25 cellular contexts compared by ENCODE assay signal in genomic region chr3:54557538-54558419, GRCh38.
DNase-seq lines count a peak whose midpoint lies in the region; ATAC-seq, FAIRE-seq and TF ChIP-seq lines count a peak whose summit lies in the region.
"Had no signal": no experiment of that assay in that cellular context is flagged by ENCODE, and none has a peak within 500 bp of the region (broad histone marks: within the 10 kb centered on the region; RNA-seq: fewer than 3 reads in every experiment).

No MANE protein-coding gene starts in this region.

- peak overlapping the region in 2 of 3 experiments; percentile 8 to 25 for H3K4me3 ChIP-seq in keratinocyte (ENCODE audit: control insufficient read depth in 2 of 3, extremely low read depth in 1 of 3, insufficient read depth in 2 of 3, low read depth in 1 of 3, low read length in 3 of 3)
- H3K4me3 ChIP-seq in mucosa of descending colon, result no peak overlapping the region
- H3K4me3 ChIP-seq: hepatocyte, pancreas had no signal

- peak; percentile 81 for FAIRE-seq in keratinocyte (lab: Jason Lieb, UNC)
- FAIRE-seq: GM18507, pancreas had no signal

- POLR2A ChIA-PET in WTC11 (lab: Charles Lee), result no interaction called here

- no peaks in the 10 kb centered on the region for H3K79me2 ChIP-seq in keratinocyte (ENCODE audit: control insufficient read depth, insufficient read depth, low read length)
- H3K79me2 ChIP-seq: hepatocyte had no signal

- H3K36me3 ChIP-seq in keratinocyte (ENCODE audit: control insufficient read depth in 2 of 2, extremely low read depth in 1 of 2, insufficient read depth in 2 of 2, low read length in 2 of 2) (no peaks in the 10 kb centered on the region), mucosa of descending colon (ENCODE audit: low read depth) (no peaks in the 10 kb centered on the region)
- H3K36me3 ChIP-seq: pancreas had no signal

- H2AFZ ChIP-seq in keratinocyte (ENCODE audit: control insufficient read depth, low read length), result peak overlapping the region; percentile 49
- H2AFZ ChIP-seq: hepatocyte had no signal

- no peaks in the 10 kb centered on the region for H4K20me1 ChIP-seq in keratinocyte (ENCODE audit: control insufficient read depth, extremely low read depth, insufficient read depth, low read length)

- peak; percentile 57 for ATAC-seq in WTC11
- ATAC-seq in mucosa of descending colon, result no peak
- ATAC-seq in HG02763 (IDR thresholded peaks at IDR 0.05; ENCODE audit: unreplicated experiment), result no peak
- no peak for ATAC-seq in HG03342 (IDR thresholded peaks at IDR 0.05; ENCODE audit: unreplicated experiment)
- ATAC-seq: naive thymus-derived CD4-positive, alpha-beta T cell; pancreas had no signal

- no peak overlapping the region for H3K9ac ChIP-seq in keratinocyte (ENCODE audit: control insufficient read depth, extremely low read depth, insufficient read depth, low read length)

- peaks cover 20% of the 10 kb centered on the region for H3K4me1 Mint-ChIP-seq in WTC11
- H3K4me1 Mint-ChIP-seq: CD8-positive, alpha-beta memory T cell; central memory CD8-positive, alpha-beta T cell had no signal

- peaks cover 9% of the 10 kb centered on the region for H3K4me1 ChIP-seq in keratinocyte (ENCODE audit: control insufficient read depth, extremely low read depth, insufficient read depth, low read length)
- peaks cover 3% of the 10 kb centered on the region for H3K4me1 ChIP-seq in mucosa of descending colon (ENCODE audit: low read depth)
- H3K4me1 ChIP-seq: pancreas had no signal

- CTCF ChIA-PET in WTC11 (lab: Charles Lee), result no interaction called here

- DNase-seq in DMS153 treated with DMSO at 0.1 percent for 48 hours (lab: John Stamatoyannopoulos, UW; ENCODE audit: unreplicated experiment) (peak; percentile 20), NCI-H2029 (lab: John Stamatoyannopoulos, UW) (peak; percentile 72), WTC11 (ENCODE audit: low spot score) (no peak), keratinocyte (ENCODE audit: low read depth, low spot score) (peak; percentile 66), mucosa of descending colon (no peak)
- no peak for DNase-seq in activated effector memory CD4-positive, alpha-beta T cell treated with anti-CD3 and anti-CD28 coated beads, Interleukin-2, amount 50 U/mL, for 16 hours
- DNase-seq: activated CD4-positive, alpha-beta T cell treated with anti-CD3 and anti-CD28 coated beads, Interleukin-2, amount 50 U/mL, for 1 hour; activated CD8-positive, alpha-beta memory T cell treated with anti-CD3 and anti-CD28 coated beads, Interleukin-2, amount 50 U/mL, for 4 hours; activated effector memory CD4-positive, alpha-beta T cell treated with Interleukin-2 at 50 U/mL for 16 hours; CD8-positive, alpha-beta memory T cell; DND-41; effector CD4-positive, alpha-beta T cell; islet precursor cell; Kasumi-1; naive thymus-derived CD4-positive, alpha-beta T cell; NCI-H1694 treated with DMSO at 0.1 percent for 48 hours; NCI-H510A treated with DMSO at 0.1 percent for 48 hours; pancreas; Right ventricle myocardium superior; stimulated activated naive CD4-positive, alpha-beta T cell had no signal

- dilution Hi-C loops in keratinocyte (cut with MboI; ENCODE audit: extremely low pct_ligation_motif_present, low sequenced_read_pairs), result no loop called here

- peak overlapping the region; percentile 42 for H3K27ac ChIP-seq in keratinocyte (ENCODE audit: control insufficient read depth, insufficient read depth, low read length)
- H3K27ac ChIP-seq: hepatocyte, pancreas had no signal

- no peak overlapping the region for H3K4me3 Mint-ChIP-seq in WTC11
- H3K4me3 Mint-ChIP-seq: CD8-positive, alpha-beta memory T cell; central memory CD8-positive, alpha-beta T cell; naive thymus-derived CD4-positive, alpha-beta T cell had no signal

- no peaks in the 10 kb centered on the region for H3K9me3 ChIP-seq in keratinocyte (ENCODE audit: control insufficient read depth, low read depth, low read length)
- H3K9me3 ChIP-seq in mucosa of descending colon, result no peaks in the 10 kb centered on the region
- H3K9me3 ChIP-seq: pancreas had no signal

- no peak overlapping the region for H3K27ac Mint-ChIP-seq in WTC11
- H3K27ac Mint-ChIP-seq: CD8-positive, alpha-beta memory T cell; naive thymus-derived CD4-positive, alpha-beta T cell had no signal

- H3K27me3 Mint-ChIP-seq in WTC11 (ENCODE audit: low read depth), result no peaks in the 10 kb centered on the region
- H3K27me3 Mint-ChIP-seq: CD8-positive, alpha-beta memory T cell; central memory CD8-positive, alpha-beta T cell; naive thymus-derived CD4-positive, alpha-beta T cell had no signal

- no peaks in the 10 kb centered on the region for H3K9me1 ChIP-seq in keratinocyte (ENCODE audit: control insufficient read depth, extremely low read depth, insufficient read depth, low read length)

- H3K4me2 ChIP-seq in keratinocyte (ENCODE audit: control insufficient read depth, extremely low read depth, insufficient read depth, low read depth, low read length), result peak overlapping the region; percentile 61
- H3K4me2 ChIP-seq: hepatocyte had no signal

- intact Hi-C loops in mucosa of descending colon (cut with DNase I, micrococcal nuclease), result no loop called here

- no peaks in the 10 kb centered on the region for H3K36me3 Mint-ChIP-seq in WTC11
- H3K36me3 Mint-ChIP-seq: CD8-positive, alpha-beta memory T cell had no signal

- TF ChIP-seq CTCF in WTC11 (IDR thresholded peaks at IDR 0.05), result no peak
- no peak for TF ChIP-seq CTCF in keratinocyte (optimal IDR thresholded peaks at IDR 0.05 in 1 of 3, IDR thresholded peaks at IDR 0.05 in 1 of 3, conservative IDR thresholded peaks at IDR 0.05 in 1 of 3; ENCODE audit: extremely low read depth in 1 of 3, insufficient read depth in 2 of 3, low read length in 3 of 3)
- no peak for TF ChIP-seq CTCF in mucosa of descending colon (IDR thresholded peaks at IDR 0.05)

- H3K9me3 Mint-ChIP-seq in WTC11, result peaks cover 10% of the 10 kb centered on the region; the same call in 1 of the 2 replicates

- no peaks in the 10 kb centered on the region for H3K27me3 ChIP-seq in keratinocyte (ENCODE audit: control insufficient read depth, extremely low read depth, insufficient read depth, low read length)
- H3K27me3 ChIP-seq: pancreas had no signal

TF ChIP-seq in WTC11, 78 proteins besides CTCF, POLR2A, EP300 and RAD21 (continues in another document):
- TF ChIP-seq JAZF1 (CRISPR knock-in tag; IDR thresholded peaks at IDR 0.05) (no peak), ATF3 (CRISPR knock-in tag; conservative IDR thresholded peaks at IDR 0.05) (no peak), NFYB (CRISPR knock-in tag; conservative IDR thresholded peaks at IDR 0.05; ENCODE audit: low read depth) (no peak), ZNF396 (CRISPR knock-in tag; IDR thresholded peaks at IDR 0.05; ENCODE audit: borderline replicate concordance) (no peak), TEAD1 (CRISPR knock-in tag; IDR thresholded peaks at IDR 0.05) (no peak), ZBTB43 (CRISPR knock-in tag; IDR thresholded peaks at IDR 0.05) (no peak), MAX (CRISPR knock-in tag; IDR thresholded peaks at IDR 0.05) (no peak), ATF1 (CRISPR knock-in tag; IDR thresholded peaks at IDR 0.05) (no peak), ATF6 (CRISPR knock-in tag; IDR thresholded peaks at IDR 0.05) (no peak), GTF2I (CRISPR knock-in tag; conservative IDR thresholded peaks at IDR 0.05) (no peak), SP1 (CRISPR knock-in tag; conservative IDR thresholded peaks at IDR 0.05) (no peak), RELA (CRISPR knock-in tag; IDR thresholded peaks at IDR 0.05; ENCODE audit: borderline replicate concordance) (no peak), OVOL2 (CRISPR knock-in tag; IDR thresholded peaks at IDR 0.05; ENCODE audit: borderline replicate concordance) (no peak), TCF7 (CRISPR knock-in tag; IDR thresholded peaks at IDR 0.05; ENCODE audit: low read depth) (no peak)

Comparison
In these comparisons a context has a peak if more than half of its experiments do, and no peak if none do; other contexts are left out.
1. DNase-seq: peak in DMS153 treated with DMSO at 0.1 percent for 48 hours (single experiment), NCI-H2029 (single experiment) and keratinocyte (single experiment); none in WTC11 (single experiment), activated effector memory CD4-positive, alpha-beta T cell treated with anti-CD3 and anti-CD28 coated beads, Interleukin-2, amount 50 U/mL, for 16 hours (single experiment) and mucosa of descending colon (0 of 3).